ENCODE assay signal across 8 cellular contexts in the genomic region with DNA sequence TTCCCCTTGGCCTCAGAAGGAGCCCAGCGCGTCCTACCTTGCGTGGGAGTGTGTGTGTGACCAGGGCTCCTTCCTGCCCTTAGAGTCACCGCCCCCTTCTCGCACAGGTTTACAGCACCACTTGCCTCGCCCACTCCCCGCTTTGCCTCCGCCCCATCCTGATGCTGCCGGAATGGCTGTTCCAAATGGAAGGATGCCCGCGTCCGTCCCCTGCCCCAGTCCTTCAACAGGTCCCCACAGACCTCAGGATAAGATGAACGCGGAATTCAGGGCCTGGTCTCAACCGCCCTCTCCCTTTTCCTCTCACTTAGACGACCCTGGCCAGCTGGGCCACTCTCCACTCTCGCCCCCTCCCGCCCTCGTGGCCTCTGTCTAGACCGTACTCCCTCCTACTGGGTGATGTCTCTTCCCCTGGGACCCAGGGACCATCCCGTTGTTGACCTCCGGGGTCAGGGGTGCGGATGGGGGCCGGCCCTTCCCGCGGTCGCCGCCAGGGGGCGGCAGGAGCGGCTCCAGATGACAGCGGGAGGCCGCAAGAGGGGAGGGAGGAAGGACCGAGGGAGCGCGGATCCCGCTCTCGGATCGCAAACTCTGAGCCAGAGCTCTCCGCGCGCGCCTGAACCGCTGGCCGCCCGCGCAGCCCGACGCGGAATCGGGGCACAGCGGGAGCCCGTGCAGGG. TPM values are rescaled to one million over a fixed set of nuclear protein-coding genes. Genes with fewer than 3 reads are reported as not detected.
DNase-seq lines count a peak whose midpoint lies in the region; ATAC-seq and TF ChIP-seq lines count a peak whose summit lies in the region.

A gene (plus strand): TSS at position 585 of the 680 bp plus-strand sequence.

- ATAC-seq in HG02798 (IDR thresholded peaks at IDR 0.05; ENCODE audit: poor library complexity, unreplicated experiment): peak; percentile 78
- no peak for ATAC-seq in HG03378 (IDR thresholded peaks at IDR 0.05; ENCODE audit: unreplicated experiment)

- DNase-seq in NCI-H2171 treated with DMSO at 0.1 percent for 48 hours (lab: John Stamatoyannopoulos, UW) (peak; percentile 65), lung microvascular endothelial cell (ENCODE audit: low read depth in 2 of 2) (peak; percentile 71 to 79)
- peak; percentile 34 to 39 for DNase-seq in activated CD4-positive, alpha-beta T cell treated with anti-CD3 and anti-CD28 coated beads, Interleukin-2, amount 50 U/mL, for 4 hours
- peak; percentile 7 for DNase-seq in effector CD4-positive, alpha-beta T cell
- DNase-seq in stimulated activated CD8-positive, alpha-beta memory T cell treated with anti-CD3 and anti-CD28 coated beads, Interleukin-15, amount 100 ng/mL, for 1 hour (ENCODE audit: low read depth): peak; percentile 23

- peak; percentile 95 for TF ChIP-seq CTCF in GM12874 (IDR thresholded peaks at IDR 0.05; ENCODE audit: insufficient read depth, low read depth, low read length)

RNA-seq across cellular contexts. Expression of the gene that starts here (rescaled TPM):
- total RNA-seq in lung microvascular endothelial cell: 20.2 and 21.4 TPM in 2 replicates

Comparison
In these comparisons a context has a peak if more than half of its experiments do, and no peak if none do; other contexts are left out.
1. DNase-seq: peak in every context shown above with its lines; median percentile 75 in lung microvascular endothelial cell; 65 in NCI-H2171 treated with DMSO at 0.1 percent for 48 hours; 36 in activated CD4-positive, alpha-beta T cell treated with anti-CD3 and anti-CD28 coated beads, Interleukin-2, amount 50 U/mL, for 4 hours; 23 in stimulated activated CD8-positive, alpha-beta memory T cell treated with anti-CD3 and anti-CD28 coated beads, Interleukin-15, amount 100 ng/mL, for 1 hour; 7 in effector CD4-positive, alpha-beta T cell.